ENCODE assay signal across 8 cellular contexts in the genomic region with DNA sequence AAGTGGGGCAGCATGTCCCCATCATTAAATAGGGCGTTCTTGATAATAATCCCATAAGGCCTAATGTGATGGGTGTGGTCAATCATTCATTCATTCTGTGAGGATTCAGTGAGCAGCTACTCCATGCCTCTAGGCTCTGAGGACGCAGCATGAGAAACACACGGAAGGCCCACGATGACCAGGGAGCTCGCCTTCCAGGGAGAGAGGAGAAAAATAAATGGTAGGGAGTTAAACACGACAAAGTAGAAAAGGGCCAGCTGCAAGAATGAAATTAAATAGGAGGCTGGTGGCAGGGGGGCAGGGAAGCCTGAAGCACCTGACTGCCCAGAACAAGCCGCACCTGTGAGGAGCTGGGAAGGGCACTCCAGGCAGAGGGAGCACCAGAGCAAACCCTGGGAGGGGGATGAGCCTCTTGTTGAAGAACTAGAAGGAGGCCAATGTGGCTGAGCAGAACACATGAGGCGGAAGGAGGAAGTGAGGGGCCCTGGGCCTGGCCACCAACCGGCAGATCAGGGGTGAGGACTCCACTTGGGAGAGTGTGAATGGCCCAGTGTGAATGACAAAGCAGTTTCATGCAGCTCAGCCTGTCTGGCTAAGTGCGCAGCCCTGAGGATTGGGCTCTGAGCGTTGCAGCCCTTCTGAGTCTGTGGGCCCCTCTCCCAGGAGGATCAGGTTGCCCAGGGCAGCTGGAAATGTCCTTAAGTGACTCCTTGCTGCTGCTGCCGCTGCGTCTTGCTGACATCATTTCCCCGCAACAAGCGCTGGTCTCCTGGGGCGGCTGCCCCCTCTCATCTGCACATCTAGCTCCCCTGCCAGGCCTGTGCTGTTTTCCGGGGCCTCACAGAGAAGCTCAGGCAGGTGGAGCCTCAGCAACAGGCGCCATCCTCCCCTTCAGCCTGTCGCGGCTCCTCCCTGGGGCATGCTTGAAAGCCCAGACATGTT.
DNase-seq lines count a peak whose midpoint lies in the region; ATAC-seq, FAIRE-seq and TF ChIP-seq lines count a peak whose summit lies in the region.

No MANE protein-coding gene starts in this region.

- H3K4me3 ChIP-seq in A549 (no peak overlapping the region), kidney (ENCODE audit: low read length in 2 of 2) (no peak overlapping the region)

- TF ChIP-seq EP300 in A549 (IDR thresholded peaks at IDR 0.05), result no peak

- FAIRE-seq in A549 (lab: Jason Lieb, UNC) (no peak), kidney (lab: Jason Lieb, UNC) (no peak)

- POLR2A ChIA-PET in A549 (lab: Yijun Ruan, JAX), result no interaction called here

- H3K4me2 ChIP-seq in A549, result peak overlapping the region; percentile 50; the same call in 2 of the 3 replicates

- intact Hi-C loops in kidney (cut with DNase I), result no loop called here

- H3K9me3 Mint-ChIP-seq in activated naive CD8-positive, alpha-beta T cell treated with anti-CD3 and anti-CD28 coated beads, Interleukin-2, amount 50 U/mL, for 24 hours, result no peaks in the 10 kb centered on the region
- H3K9me3 Mint-ChIP-seq in stimulated activated memory B cell treated with anti-CD40 and anti-IgM and Interleukin-4, amounts not matched to agents 10 μg/mL and 1 μg/mL and 100 μg/mL, for 72 hours, result no peaks in the 10 kb centered on the region

- H3K4me1 ChIP-seq in A549 (no peaks in the 10 kb centered on the region), kidney (ENCODE audit: control insufficient read depth in 1 of 2, insufficient read depth in 1 of 2, low read depth in 1 of 2, low read length in 2 of 2) (peaks cover 0 to 7% of the 10 kb centered on the region in 2 donors)

- no peaks in the 10 kb centered on the region for H3K36me3 Mint-ChIP-seq in activated naive CD8-positive, alpha-beta T cell treated with anti-CD3 and anti-CD28 coated beads, Interleukin-2, amount 50 U/mL, for 24 hours (ENCODE audit: low read depth)
- H3K36me3 Mint-ChIP-seq in stimulated activated memory B cell treated with anti-CD40 and anti-IgM and Interleukin-4, amounts not matched to agents 10 μg/mL and 1 μg/mL and 100 μg/mL, for 72 hours, result no peaks in the 10 kb centered on the region

- H3K27me3 Mint-ChIP-seq in activated naive CD8-positive, alpha-beta T cell treated with anti-CD3 and anti-CD28 coated beads, Interleukin-2, amount 50 U/mL, for 24 hours, result no peaks in the 10 kb centered on the region
- H3K27me3 Mint-ChIP-seq in stimulated activated memory B cell treated with anti-CD40 and anti-IgM and Interleukin-4, amounts not matched to agents 10 μg/mL and 1 μg/mL and 100 μg/mL, for 72 hours, result peaks cover 36% of the 10 kb centered on the region

- H3K36me3 ChIP-seq in kidney (ENCODE audit: control insufficient read depth in 1 of 2, insufficient read depth in 2 of 2, low read length in 2 of 2), result no peaks in the 10 kb centered on the region

- ATAC-seq in A549 (no peak; a peak in 1 of 6 replicates), HG02759 (IDR thresholded peaks at IDR 0.05; ENCODE audit: unreplicated experiment) (peak; percentile 32)
- ATAC-seq in activated naive CD8-positive, alpha-beta T cell treated with anti-CD3 and anti-CD28 coated beads, Interleukin-2, amount 50 U/mL, for 24 hours, result peak; percentile 51
- peak; percentile 44 for ATAC-seq in stimulated activated memory B cell treated with anti-CD40 and anti-IgM and Interleukin-4, amounts not matched to agents 10 μg/mL and 1 μg/mL and 100 μg/mL, for 72 hours

- WGBS in A549 (ENCODE audit: missing lambda C conversion rate), result 66% methylated on average over 20 of the region's 20 CpGs

- CTCF ChIA-PET in A549 (lab: Yijun Ruan, JAX), result interaction anchor here (0.6 to 3.9 kb wide), 47 partner anchors 7 to 1963 kb away, joined by 3 to 36 read pairs (median 4); partner anchors contain the start of genes FAM217B and PPP1R3D

- H3K27ac ChIP-seq in A549, result no peak overlapping the region
- no peak overlapping the region for H3K27ac ChIP-seq in kidney (ENCODE audit: low read depth in 2 of 2, low read length in 2 of 2)

- H3K9ac ChIP-seq in kidney (ENCODE audit: low read length in 2 of 2), result no peak overlapping the region

- peak overlapping the region; percentile 19 for H3K4me3 Mint-ChIP-seq in activated naive CD8-positive, alpha-beta T cell treated with anti-CD3 and anti-CD28 coated beads, Interleukin-2, amount 50 U/mL, for 24 hours
- no peak overlapping the region for H3K4me3 Mint-ChIP-seq in stimulated activated memory B cell treated with anti-CD40 and anti-IgM and Interleukin-4, amounts not matched to agents 10 μg/mL and 1 μg/mL and 100 μg/mL, for 72 hours

- H3K9me3 ChIP-seq in A549 (no peaks in the 10 kb centered on the region), kidney (ENCODE audit: control insufficient read depth in 1 of 2, low read length in 2 of 2) (no peaks in the 10 kb centered on the region)

- no peak for TF ChIP-seq POLR2A in A549 (IDR thresholded peaks at IDR 0.05; ENCODE audit: low read length)

- peak overlapping the region; percentile 65 for H3K27ac Mint-ChIP-seq in activated naive CD8-positive, alpha-beta T cell treated with anti-CD3 and anti-CD28 coated beads, Interleukin-2, amount 50 U/mL, for 24 hours
- peak overlapping the region; percentile 12 for H3K27ac Mint-ChIP-seq in stimulated activated memory B cell treated with anti-CD40 and anti-IgM and Interleukin-4, amounts not matched to agents 10 μg/mL and 1 μg/mL and 100 μg/mL, for 72 hours

- TF ChIP-seq CTCF in A549 (IDR thresholded peaks at IDR 0.05) (no peak), kidney (IDR thresholded peaks at IDR 0.05; ENCODE audit: borderline replicate concordance, extremely low read depth, insufficient read depth) (no peak)

- TF ChIP-seq RAD21 in A549 (conservative IDR thresholded peaks at IDR 0.05 in 1 of 2, IDR thresholded peaks at IDR 0.05 in 1 of 2), result no peak

- no peak for DNase-seq in A549 (ENCODE audit: low read depth in 1 of 2, low spot score in 1 of 2)
- peak; percentile 97 for DNase-seq in NOMO-1 (lab: John Stamatoyannopoulos, UW; ENCODE audit: unreplicated experiment in 2 of 2)
- peak; percentile 27 for DNase-seq in activated naive CD8-positive, alpha-beta T cell treated with anti-CD3 and anti-CD28 coated beads, Interleukin-2, amount 50 U/mL, for 24 hours
- peak; percentile 69 for DNase-seq in kidney
- DNase-seq in dedifferentiated amniotic fluid mesenchymal stem cell (ENCODE audit: extremely low spot score), result no peak
- no peak for DNase-seq in dermis blood vessel endothelial cell

- H3K4me1 Mint-ChIP-seq in activated naive CD8-positive, alpha-beta T cell treated with anti-CD3 and anti-CD28 coated beads, Interleukin-2, amount 50 U/mL, for 24 hours, result peaks cover 46% of the 10 kb centered on the region
- peaks cover 13% of the 10 kb centered on the region for H3K4me1 Mint-ChIP-seq in stimulated activated memory B cell treated with anti-CD40 and anti-IgM and Interleukin-4, amounts not matched to agents 10 μg/mL and 1 μg/mL and 100 μg/mL, for 72 hours

TF ChIP-seq in A549, 52 proteins besides CTCF, POLR2A, EP300 and RAD21:
- TF ChIP-seq TP53 (CRISPR knock-in tag; IDR thresholded peaks at IDR 0.05) (no peak), HOXB5 (CRISPR knock-in tag; IDR thresholded peaks at IDR 0.05) (no peak), MAX (IDR thresholded peaks at IDR 0.05) (no peak)

Comparison
In these comparisons a context has a peak if more than half of its experiments do, and no peak if none do; other contexts are left out.
1. ATAC-seq: peak in HG02759 (single experiment), activated naive CD8-positive, alpha-beta T cell treated with anti-CD3 and anti-CD28 coated beads, Interleukin-2, amount 50 U/mL, for 24 hours (single experiment) and stimulated activated memory B cell treated with anti-CD40 and anti-IgM and Interleukin-4, amounts not matched to agents 10 μg/mL and 1 μg/mL and 100 μg/mL, for 72 hours (single experiment); none in A549 (0 of 2).
2. DNase-seq: peak in NOMO-1 (2 of 2), activated naive CD8-positive, alpha-beta T cell treated with anti-CD3 and anti-CD28 coated beads, Interleukin-2, amount 50 U/mL, for 24 hours (single experiment) and kidney (single experiment); none in A549 (0 of 2), dedifferentiated amniotic fluid mesenchymal stem cell (single experiment) and dermis blood vessel endothelial cell (single experiment).